Comparison of ENCODE assay signal across 1 cellular context in genomic region chr14:76820700-76821099, GRCh38.
TF ChIP-seq lines count a peak whose summit lies in the region.

No MANE protein-coding gene starts in this region.

TF ChIP-seq in GM12878, 131 proteins besides CTCF, POLR2A, EP300 and RAD21:
- TF ChIP-seq ATF7 (IDR thresholded peaks at IDR 0.05; ENCODE audit: low read depth) (0 out of 2 replicates have a peak, but pooled peaks have one; percentile 19), ZBTB4 (CRISPR knock-in tag; IDR thresholded peaks at IDR 0.05) (no peak), BRCA1 (IDR thresholded peaks at IDR 0.05; ENCODE audit: low read depth, low read length) (no peak), STAT1 (conservative IDR thresholded peaks at IDR 0.05) (no peak), PML (IDR thresholded peaks at IDR 0.05; ENCODE audit: low read length) (no peak), IKZF1 (conservative IDR thresholded peaks at IDR 0.05) (no peak), CHD4 (IDR thresholded peaks at IDR 0.05) (no peak), TCF3 (IDR thresholded peaks at IDR 0.05; ENCODE audit: borderline replicate concordance, insufficient read depth, low read depth, low read length) (no peak), IKZF2 (IDR thresholded peaks at IDR 0.05) (peak in 1 of 2 experiments; percentile 10; a peak in 1 of 4 replicates), SMC3 (IDR thresholded peaks at IDR 0.05; ENCODE audit: borderline replicate concordance, low read length) (no peak), TCF12 (IDR thresholded peaks at IDR 0.05; ENCODE audit: low read depth, low read length) (no peak), MTA2 (IDR thresholded peaks at IDR 0.05; ENCODE audit: low read depth) (peak; percentile 79), FOS (IDR thresholded peaks at IDR 0.05; ENCODE audit: borderline replicate concordance, extremely low read depth, insufficient read length) (no peak), RFX5 (IDR thresholded peaks at IDR 0.05; ENCODE audit: low read depth, low read length) (no peak), JUNB (IDR thresholded peaks at IDR 0.05) (peak; percentile 44), KLF5 (IDR thresholded peaks at IDR 0.05; ENCODE audit: partially characterized antibody) (no peak), SIN3A (IDR thresholded peaks at IDR 0.05; ENCODE audit: low read depth, low read length) (no peak), BCL11A (IDR thresholded peaks at IDR 0.05; ENCODE audit: low read depth, low read length) (no peak), DPF2 (IDR thresholded peaks at IDR 0.05) (no peak), SRF (IDR thresholded peaks at IDR 0.05; ENCODE audit: low read depth in 2 of 2, low read length in 2 of 2) (no peak), MYC (IDR thresholded peaks at IDR 0.05; ENCODE audit: insufficient read depth, insufficient read length, insufficient replicate concordance, low read length, severe bottlenecking) (no peak), HCFC1 (IDR thresholded peaks at IDR 0.05; ENCODE audit: low read length) (no peak), ESRRA (IDR thresholded peaks at IDR 0.05; ENCODE audit: low read length) (no peak), SUPT20H (IDR thresholded peaks at IDR 0.05; ENCODE audit: borderline replicate concordance, control insufficient read depth, low read depth, low read length) (no peak), ZNF24 (IDR thresholded peaks at IDR 0.05) (no peak), RUNX3 (IDR thresholded peaks at IDR 0.05; ENCODE audit: low read length) (no peak; the same call in 1 of the 2 replicates), STAT3 (IDR thresholded peaks at IDR 0.05; ENCODE audit: low read depth, low read length) (no peak), LARP7 (IDR thresholded peaks at IDR 0.05) (no peak), HDAC2 (IDR thresholded peaks at IDR 0.05) (no peak), SUZ12 (IDR thresholded peaks at IDR 0.05; ENCODE audit: unreplicated experiment) (no peak), TAF1 (IDR thresholded peaks at IDR 0.05; ENCODE audit: borderline replicate concordance, low read depth, low read length) (no peak), ZNF274 (IDR thresholded peaks at IDR 0.05; ENCODE audit: insufficient read depth, insufficient read length) (no peak), ATF3 (IDR thresholded peaks at IDR 0.05; ENCODE audit: borderline replicate concordance, extremely low read depth, low read depth, low read length) (no peak), NFIC (IDR thresholded peaks at IDR 0.05; ENCODE audit: low read depth, low read length) (peak; percentile 54; the same call in 1 of the 2 replicates)
- TF ChIP-seq, protein P1, sequence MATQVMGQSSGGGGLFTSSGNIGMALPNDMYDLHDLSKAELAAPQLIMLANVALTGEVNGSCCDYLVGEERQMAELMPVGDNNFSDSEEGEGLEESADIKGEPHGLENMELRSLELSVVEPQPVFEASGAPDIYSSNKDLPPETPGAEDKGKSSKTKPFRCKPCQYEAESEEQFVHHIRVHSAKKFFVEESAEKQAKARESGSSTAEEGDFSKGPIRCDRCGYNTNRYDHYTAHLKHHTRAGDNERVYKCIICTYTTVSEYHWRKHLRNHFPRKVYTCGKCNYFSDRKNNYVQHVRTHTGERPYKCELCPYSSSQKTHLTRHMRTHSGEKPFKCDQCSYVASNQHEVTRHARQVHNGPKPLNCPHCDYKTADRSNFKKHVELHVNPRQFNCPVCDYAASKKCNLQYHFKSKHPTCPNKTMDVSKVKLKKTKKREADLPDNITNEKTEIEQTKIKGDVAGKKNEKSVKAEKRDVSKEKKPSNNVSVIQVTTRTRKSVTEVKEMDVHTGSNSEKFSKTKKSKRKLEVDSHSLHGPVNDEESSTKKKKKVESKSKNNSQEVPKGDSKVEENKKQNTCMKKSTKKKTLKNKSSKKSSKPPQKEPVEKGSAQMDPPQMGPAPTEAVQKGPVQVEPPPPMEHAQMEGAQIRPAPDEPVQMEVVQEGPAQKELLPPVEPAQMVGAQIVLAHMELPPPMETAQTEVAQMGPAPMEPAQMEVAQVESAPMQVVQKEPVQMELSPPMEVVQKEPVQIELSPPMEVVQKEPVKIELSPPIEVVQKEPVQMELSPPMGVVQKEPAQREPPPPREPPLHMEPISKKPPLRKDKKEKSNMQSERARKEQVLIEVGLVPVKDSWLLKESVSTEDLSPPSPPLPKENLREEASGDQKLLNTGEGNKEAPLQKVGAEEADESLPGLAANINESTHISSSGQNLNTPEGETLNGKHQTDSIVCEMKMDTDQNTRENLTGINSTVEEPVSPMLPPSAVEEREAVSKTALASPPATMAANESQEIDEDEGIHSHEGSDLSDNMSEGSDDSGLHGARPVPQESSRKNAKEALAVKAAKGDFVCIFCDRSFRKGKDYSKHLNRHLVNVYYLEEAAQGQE (IDR thresholded peaks at IDR 0.05; ENCODE audit: low read depth, low read length): no peak
- TF ChIP-seq, protein P2, sequence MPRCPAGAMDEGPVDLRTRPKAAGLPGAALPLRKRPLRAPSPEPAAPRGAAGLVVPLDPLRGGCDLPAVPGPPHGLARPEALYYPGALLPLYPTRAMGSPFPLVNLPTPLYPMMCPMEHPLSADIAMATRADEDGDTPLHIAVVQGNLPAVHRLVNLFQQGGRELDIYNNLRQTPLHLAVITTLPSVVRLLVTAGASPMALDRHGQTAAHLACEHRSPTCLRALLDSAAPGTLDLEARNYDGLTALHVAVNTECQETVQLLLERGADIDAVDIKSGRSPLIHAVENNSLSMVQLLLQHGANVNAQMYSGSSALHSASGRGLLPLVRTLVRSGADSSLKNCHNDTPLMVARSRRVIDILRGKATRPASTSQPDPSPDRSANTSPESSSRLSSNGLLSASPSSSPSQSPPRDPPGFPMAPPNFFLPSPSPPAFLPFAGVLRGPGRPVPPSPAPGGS (IDR thresholded peaks at IDR 0.05; ENCODE audit: borderline replicate concordance, insufficient read depth, low read depth, low read length, poor library complexity, severe bottlenecking): no peak
- TF ChIP-seq, protein P3, sequence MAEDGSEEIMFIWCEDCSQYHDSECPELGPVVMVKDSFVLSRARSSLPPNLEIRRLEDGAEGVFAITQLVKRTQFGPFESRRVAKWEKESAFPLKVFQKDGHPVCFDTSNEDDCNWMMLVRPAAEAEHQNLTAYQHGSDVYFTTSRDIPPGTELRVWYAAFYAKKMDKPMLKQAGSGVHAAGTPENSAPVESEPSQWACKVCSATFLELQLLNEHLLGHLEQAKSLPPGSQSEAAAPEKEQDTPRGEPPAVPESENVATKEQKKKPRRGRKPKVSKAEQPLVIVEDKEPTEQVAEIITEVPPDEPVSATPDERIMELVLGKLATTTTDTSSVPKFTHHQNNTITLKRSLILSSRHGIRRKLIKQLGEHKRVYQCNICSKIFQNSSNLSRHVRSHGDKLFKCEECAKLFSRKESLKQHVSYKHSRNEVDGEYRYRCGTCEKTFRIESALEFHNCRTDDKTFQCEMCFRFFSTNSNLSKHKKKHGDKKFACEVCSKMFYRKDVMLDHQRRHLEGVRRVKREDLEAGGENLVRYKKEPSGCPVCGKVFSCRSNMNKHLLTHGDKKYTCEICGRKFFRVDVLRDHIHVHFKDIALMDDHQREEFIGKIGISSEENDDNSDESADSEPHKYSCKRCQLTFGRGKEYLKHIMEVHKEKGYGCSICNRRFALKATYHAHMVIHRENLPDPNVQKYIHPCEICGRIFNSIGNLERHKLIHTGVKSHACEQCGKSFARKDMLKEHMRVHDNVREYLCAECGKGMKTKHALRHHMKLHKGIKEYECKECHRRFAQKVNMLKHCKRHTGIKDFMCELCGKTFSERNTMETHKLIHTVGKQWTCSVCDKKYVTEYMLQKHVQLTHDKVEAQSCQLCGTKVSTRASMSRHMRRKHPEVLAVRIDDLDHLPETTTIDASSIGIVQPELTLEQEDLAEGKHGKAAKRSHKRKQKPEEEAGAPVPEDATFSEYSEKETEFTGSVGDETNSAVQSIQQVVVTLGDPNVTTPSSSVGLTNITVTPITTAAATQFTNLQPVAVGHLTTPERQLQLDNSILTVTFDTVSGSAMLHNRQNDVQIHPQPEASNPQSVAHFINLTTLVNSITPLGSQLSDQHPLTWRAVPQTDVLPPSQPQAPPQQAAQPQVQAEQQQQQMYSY (CRISPR knock-in tag; IDR thresholded peaks at IDR 0.05): no peak
